20 cellular contexts compared by ENCODE assay signal in the genomic region with DNA sequence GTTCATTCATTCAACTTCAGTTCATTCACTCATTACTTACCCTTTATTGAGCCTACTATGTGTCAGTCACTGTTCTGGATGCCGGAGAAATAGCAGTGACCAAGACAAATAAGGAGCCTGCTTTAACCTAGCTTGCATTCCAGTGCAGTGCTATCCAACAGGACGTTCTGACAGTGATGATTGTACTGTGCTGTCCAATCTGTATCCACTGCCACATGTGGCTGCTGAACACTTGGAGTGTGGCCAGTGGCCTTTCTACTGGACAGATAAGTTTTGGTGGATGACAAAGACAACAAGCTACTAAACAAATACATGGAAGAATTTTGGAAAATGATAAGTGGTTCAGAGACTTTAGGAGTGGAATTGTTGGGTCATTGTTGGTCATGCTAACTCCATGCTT. TPM values are rescaled to one million over a fixed set of nuclear protein-coding genes. Genes with fewer than 3 reads are reported as not detected.
A peak's percentile ranks its signal among the peaks of the same experiment; 100 is the strongest.
DNase-seq lines count a peak whose midpoint lies in the region; ATAC-seq and TF ChIP-seq lines count a peak whose summit lies in the region.
"Had no signal": no experiment of that assay in that cellular context is flagged by ENCODE, and none has a peak within 500 bp of the region (broad histone marks: within the 10 kb centered on the region; RNA-seq: fewer than 3 reads in every experiment).

No MANE protein-coding gene starts in this region.

- DNase-seq in Right ventricle myocardium superior, result no peak
- DNase-seq in left ventricle myocardium inferior, result no peak
- peak; percentile 27 for DNase-seq in EH (ENCODE audit: low read depth)
- DNase-seq in esophagus muscularis mucosa (ENCODE audit: extremely low spot score), result peak; percentile 21
- DNase-seq in left ventricle myocardium superior, result no peak
- DNase-seq in thyroid gland, result no peak
- DNase-seq in osteocyte (ENCODE audit: extremely low spot score, unreplicated experiment), result no peak
- DNase-seq in lower leg skin (ENCODE audit: low spot score in 2 of 2), result no peak
- DNase-seq: 8988T; ACHN; C1 segment of cervical spinal cord; Calu3; CD4-positive, alpha-beta memory T cell; COR-L47; DMS53; DMS79 treated with DMSO at 0.1 percent for 48 hours; GM23248; H7; HCEC 1CT had no signal

- H3K4me3 Mint-ChIP-seq in osteocyte (ENCODE audit: unreplicated experiment), result no peak overlapping the region
- H3K4me3 Mint-ChIP-seq: CD4-positive, alpha-beta memory T cell had no signal

- H3K4me3 ChIP-seq in left ventricle myocardium inferior (no peak overlapping the region), esophagus muscularis mucosa (no peak overlapping the region), thyroid gland (replicated peaks in 1 of 3) (no peak overlapping the region), lower leg skin (ENCODE audit: low read depth, poor library complexity, severe bottlenecking) (no peak overlapping the region)
- H3K4me3 ChIP-seq: A549, GM23248 had no signal

- H3K27ac Mint-ChIP-seq in osteocyte (ENCODE audit: unreplicated experiment), result no peak overlapping the region
- H3K27ac Mint-ChIP-seq: CD4-positive, alpha-beta memory T cell had no signal

- H3K9me3 ChIP-seq in left ventricle myocardium inferior (replicated peaks), result no peaks in the 10 kb centered on the region
- no peaks in the 10 kb centered on the region for H3K9me3 ChIP-seq in esophagus muscularis mucosa
- no peaks in the 10 kb centered on the region for H3K9me3 ChIP-seq in thyroid gland
- H3K9me3 ChIP-seq: A549 had no signal

- intact Hi-C loops in Right ventricle myocardium superior (cut with DNase I) (no loop called here), left ventricle myocardium inferior (cut with micrococcal nuclease) (no loop called here), esophagus muscularis mucosa (cut with DNase I) (loop anchor here (10.0 kb wide), 1 partner anchor 384 kb away; no protein-coding TSS in a partner anchor), left ventricle myocardium superior (cut with micrococcal nuclease) (no loop called here), thyroid gland (cut with DNase I) (loop anchor here (5.0 to 10.0 kb wide), 2 partner anchors 127 to 384 kb away; no protein-coding TSS in a partner anchor), lower leg skin (cut with DNase I; ENCODE audit: low total_unique reads) (loop anchor here (10.0 kb wide), 1 partner anchor 384 kb away; no protein-coding TSS in a partner anchor)

- ATAC-seq in Right ventricle myocardium superior (ENCODE audit: poor library complexity), result peak; percentile 36
- peak; percentile 65 for ATAC-seq in left ventricle myocardium superior
- ATAC-seq: A549 had no signal

- no peaks in the 10 kb centered on the region for H3K9me3 Mint-ChIP-seq in osteocyte (ENCODE audit: unreplicated experiment)
- H3K9me3 Mint-ChIP-seq: CD4-positive, alpha-beta memory T cell had no signal

- WGBS in esophagus muscularis mucosa, result 60% methylated on average over 2 of the region's 2 CpGs
- 68 to 79% methylated on average over 2 of the region's 2 CpGs for WGBS in thyroid gland, 2 donors
- WGBS in lower leg skin, 2 donors, result 69 to 91% methylated on average over 2 of the region's 2 CpGs

- TF ChIP-seq POLR2A in esophagus muscularis mucosa (IDR thresholded peaks at IDR 0.05; ENCODE audit: low read depth) (no peak), thyroid gland (IDR thresholded peaks at IDR 0.05) (no peak), lower leg skin (IDR thresholded peaks at IDR 0.05) (no peak)

- no peaks in the 10 kb centered on the region for H3K27me3 ChIP-seq in left ventricle myocardium inferior (ENCODE audit: low read depth)
- H3K27me3 ChIP-seq in esophagus muscularis mucosa, result no peaks in the 10 kb centered on the region
- H3K27me3 ChIP-seq in thyroid gland, result no peaks in the 10 kb centered on the region

- H3K4me1 ChIP-seq in left ventricle myocardium inferior, result peaks cover 15% of the 10 kb centered on the region
- H3K4me1 ChIP-seq in esophagus muscularis mucosa, result no peaks in the 10 kb centered on the region
- H3K4me1 ChIP-seq in thyroid gland, result no peaks in the 10 kb centered on the region
- H3K4me1 ChIP-seq: A549 had no signal

- peaks cover 3% of the 10 kb centered on the region for H3K36me3 Mint-ChIP-seq in osteocyte (ENCODE audit: unreplicated experiment)
- H3K36me3 Mint-ChIP-seq: CD4-positive, alpha-beta memory T cell had no signal

- TF ChIP-seq CTCF in left ventricle myocardium inferior (IDR thresholded peaks at IDR 0.05; ENCODE audit: borderline replicate concordance) (no peak), esophagus muscularis mucosa (IDR thresholded peaks at IDR 0.05) (no peak), thyroid gland (IDR thresholded peaks at IDR 0.05) (no peak), osteocyte (IDR thresholded peaks at IDR 0.05) (no peak), lower leg skin (IDR thresholded peaks at IDR 0.05) (no peak)

- TF ChIP-seq EP300 in esophagus muscularis mucosa (IDR thresholded peaks at IDR 0.05), result no peak

- no peaks in the 10 kb centered on the region for H3K27me3 Mint-ChIP-seq in osteocyte (ENCODE audit: unreplicated experiment)
- H3K27me3 Mint-ChIP-seq: CD4-positive, alpha-beta memory T cell had no signal

- no peaks in the 10 kb centered on the region for H3K4me1 Mint-ChIP-seq in osteocyte (ENCODE audit: unreplicated experiment)
- H3K4me1 Mint-ChIP-seq: CD4-positive, alpha-beta memory T cell had no signal

- H3K27ac ChIP-seq in left ventricle myocardium inferior (replicated peaks) (no peak overlapping the region), esophagus muscularis mucosa (replicated peaks in 1 of 4) (no peak overlapping the region), thyroid gland (no peak overlapping the region)
- H3K27ac ChIP-seq: A549, GM23248 had no signal

- H3K36me3 ChIP-seq in left ventricle myocardium inferior (no peaks in the 10 kb centered on the region), esophagus muscularis mucosa (no peaks in the 10 kb centered on the region), thyroid gland (no peaks in the 10 kb centered on the region)

RNA-seq across cellular contexts. Expression of gene SUB1, which starts 33.6 kb away (rescaled TPM):
- total RNA-seq in Right ventricle myocardium superior (175 TPM), left ventricle myocardium inferior (222 TPM), esophagus muscularis mucosa (100 to 1,000 TPM in 1 of 4 donors, 10 to 100 TPM in 3; 66.4 to 154 (median 90.1) TPM), left ventricle myocardium superior (183 TPM), thyroid gland (100 to 1,000 TPM in 2 of 4 donors, 10 to 100 TPM in 2; 62.7 to 217 (median 113) TPM), osteocyte (191 and 202 TPM in 2 replicates), lower leg skin (100 to 1,000 TPM in 2 of 4 donors, 10 to 100 TPM in 2; 63.0 to 137 (median 102) TPM)

Comparison
In these comparisons a context has a peak if more than half of its experiments do, and no peak if none do; other contexts are left out.
1. DNase-seq: peak in EH (single experiment) and esophagus muscularis mucosa (single experiment); none in Right ventricle myocardium superior (single experiment), left ventricle myocardium inferior (single experiment), left ventricle myocardium superior (single experiment), thyroid gland (0 of 2), osteocyte (single experiment) and lower leg skin (0 of 2).
2. intact Hi-C loops: an anchor here in esophagus muscularis mucosa (10.0 kb wide), thyroid gland (5.0 to 10.0 kb wide) and lower leg skin (10.0 kb wide); none called in Right ventricle myocardium superior, left ventricle myocardium inferior and left ventricle myocardium superior.